In genomic region chr20:50478162-50479036, GRCh38 we compare ENCODE assay signal across 7 cellular contexts. TPM values are rescaled to one million over a fixed set of nuclear protein-coding genes. Genes with fewer than 3 reads are reported as not detected.
DNase-seq lines count a peak whose midpoint lies in the region; ATAC-seq and TF ChIP-seq lines count a peak whose summit lies in the region.

No MANE protein-coding gene starts in this region.

- no peak overlapping the region for H3K4me3 Mint-ChIP-seq in progenitor cell of endocrine pancreas (ENCODE audit: low read depth)

- in situ Hi-C loops in GM13976 (cut with MboI; ENCODE audit: low sequenced_read_pairs, unreplicated experiment): no loop called here

- peaks cover 4% of the 10 kb centered on the region for H3K4me1 Mint-ChIP-seq in progenitor cell of endocrine pancreas (ENCODE audit: low read depth)

- peak; percentile 64 for TF ChIP-seq CTCF in GM13976 (IDR thresholded peaks at IDR 0.05; ENCODE audit: borderline replicate concordance, control extremely low read depth, extremely low read depth, insufficient read depth, missing control alignments)
- peak; percentile 61 for TF ChIP-seq CTCF in foreskin fibroblast (IDR thresholded peaks at IDR 0.05; ENCODE audit: low read depth, low read length)
- peak; percentile 56 for TF ChIP-seq CTCF in progenitor cell of endocrine pancreas (IDR thresholded peaks at IDR 0.05; ENCODE audit: unreplicated experiment)

- H3K9me3 Mint-ChIP-seq in progenitor cell of endocrine pancreas (ENCODE audit: low read depth): no peaks in the 10 kb centered on the region

- H3K27ac Mint-ChIP-seq in progenitor cell of endocrine pancreas: no peak overlapping the region

- H3K27me3 Mint-ChIP-seq in progenitor cell of endocrine pancreas: no peaks in the 10 kb centered on the region

- H3K36me3 Mint-ChIP-seq in progenitor cell of endocrine pancreas (ENCODE audit: insufficient read depth): no peaks in the 10 kb centered on the region

- ATAC-seq in HG02981 (IDR thresholded peaks at IDR 0.05; ENCODE audit: unreplicated experiment): peak; percentile 76
- ATAC-seq in GM21717 (IDR thresholded peaks at IDR 0.05; ENCODE audit: unreplicated experiment): no peak

- H3K4me3 ChIP-seq in foreskin fibroblast (ENCODE audit: low read depth in 1 of 2, low read length in 2 of 2): no peak overlapping the region

- DNase-seq in GM13976 (ENCODE audit: low spot score) (peak; percentile 65), OCI-M1 (lab: John Stamatoyannopoulos, UW) (peak; percentile 92), activated T-cell treated with anti-CD3 and anti-CD28 coated beads for 48 hours (ENCODE audit: low read depth) (peak; percentile 68), foreskin fibroblast (peak; percentile 36 to 46), progenitor cell of endocrine pancreas (ENCODE audit: low spot score, unreplicated experiment) (no peak)

RNA-seq across cellular contexts. Expression of gene PTPN1, which starts 31.8 kb away (rescaled TPM):
- 26.0 and 27.7 TPM in 2 replicates for total RNA-seq in progenitor cell of endocrine pancreas
